ENCODE assay signal across 8 cellular contexts in genomic region chr1:40709802-40710278, GRCh38. TPM values are rescaled to one million over a fixed set of nuclear protein-coding genes. Genes with fewer than 3 reads are reported as not detected.
DNase-seq lines count a peak whose midpoint lies in the region; ATAC-seq and TF ChIP-seq lines count a peak whose summit lies in the region.

No MANE protein-coding gene starts in this region.

- peak overlapping the region; percentile 92 for H3K27ac Mint-ChIP-seq in central memory CD8-positive, alpha-beta T cell (ENCODE audit: low read depth)

- H3K4me3 ChIP-seq in heart right ventricle = peak overlapping the region; percentile 19 to 67 (median 62)
- peak overlapping the region; percentile 72 for H3K4me3 ChIP-seq in mucosa of stomach (ENCODE audit: low read length)
- H3K4me3 ChIP-seq in vagina = peak overlapping the region; percentile 48 to 53

- H3K4me1 Mint-ChIP-seq in central memory CD8-positive, alpha-beta T cell = peaks cover 51% of the 10 kb centered on the region

- WGBS in heart right ventricle, 2 donors = 2 to 7% methylated on average over 3 of the region's 3 CpGs

- no peaks in the 10 kb centered on the region for H3K9me3 ChIP-seq in heart right ventricle
- H3K9me3 ChIP-seq in mucosa of stomach (ENCODE audit: control insufficient read depth, low read length) = no peaks in the 10 kb centered on the region
- H3K9me3 ChIP-seq in vagina = no peaks in the 10 kb centered on the region

- peak overlapping the region; percentile 72 for H3K9ac ChIP-seq in mucosa of stomach (ENCODE audit: low read length)

- peaks cover 0 to 74% (median 65%) of the 10 kb centered on the region in 9 donors for H3K4me1 ChIP-seq in heart right ventricle
- peaks cover 31% of the 10 kb centered on the region for H3K4me1 ChIP-seq in mucosa of stomach (ENCODE audit: control insufficient read depth, insufficient read depth, low read length)
- peaks cover 73% of the 10 kb centered on the region for H3K4me1 ChIP-seq in vagina

- no peak for TF ChIP-seq POLR2A in vagina (IDR thresholded peaks at IDR 0.05)

- DNase-seq in heart right ventricle = no peak
- DNase-seq in Right ventricle myocardium inferior (ENCODE audit: missing footprints) = no peak
- DNase-seq in central memory CD8-positive, alpha-beta T cell (ENCODE audit: low spot score in 2 of 2) = no peak
- no peak for DNase-seq in vagina (ENCODE audit: extremely low spot score in 2 of 2)
- DNase-seq in kidney glomerular epithelial cell (lab: John Stamatoyannopoulos, UW) = no peak

- H3K36me3 Mint-ChIP-seq in central memory CD8-positive, alpha-beta T cell (ENCODE audit: insufficient read depth) = peaks cover 18% of the 10 kb centered on the region

- peaks cover 0 to 16% (median 0%) of the 10 kb centered on the region in 9 donors for H3K36me3 ChIP-seq in heart right ventricle
- H3K36me3 ChIP-seq in mucosa of stomach (ENCODE audit: control insufficient read depth, insufficient read depth, low read length) = no peaks in the 10 kb centered on the region
- H3K36me3 ChIP-seq in vagina = no peaks in the 10 kb centered on the region

- peak overlapping the region; percentile 96 for H3K4me3 Mint-ChIP-seq in central memory CD8-positive, alpha-beta T cell

- H3K27ac ChIP-seq in heart right ventricle (peak overlapping the region; percentile 79 to 91 (median 88)), vagina (peak overlapping the region; percentile 64)

- H3K27me3 Mint-ChIP-seq in central memory CD8-positive, alpha-beta T cell = no peaks in the 10 kb centered on the region

- H3K27me3 ChIP-seq in heart right ventricle = no peaks in the 10 kb centered on the region
- no peaks in the 10 kb centered on the region for H3K27me3 ChIP-seq in mucosa of stomach (ENCODE audit: control insufficient read depth, insufficient read depth, low read length)
- H3K27me3 ChIP-seq in vagina = no peaks in the 10 kb centered on the region

- intact Hi-C loops in heart right ventricle (cut with DNase I) = loop anchor here in 2 of 10 donors (1.0 to 5.0 kb wide), 2 partner anchors 18 to 47 kb away; no protein-coding TSS in a partner anchor
- intact Hi-C loops in Right ventricle myocardium inferior (cut with DNase I) = loop anchor here (2.0 kb wide), 2 partner anchors 17 to 59 kb away; no protein-coding TSS in a partner anchor
- intact Hi-C loops in vagina (cut with DNase I) = no loop called here

- no peak for TF ChIP-seq CTCF in heart right ventricle (IDR thresholded peaks at IDR 0.05)
- TF ChIP-seq CTCF in vagina (IDR thresholded peaks at IDR 0.05) = no peak

- no peaks in the 10 kb centered on the region for H3K9me3 Mint-ChIP-seq in central memory CD8-positive, alpha-beta T cell

- ATAC-seq in heart right ventricle = no peak
- ATAC-seq in Right ventricle myocardium inferior = no peak
- no peak for ATAC-seq in central memory CD8-positive, alpha-beta T cell (replicated peaks; ENCODE audit: extremely low read depth, poor library complexity, severe bottlenecking)
- ATAC-seq in GM21515 (IDR thresholded peaks at IDR 0.05; ENCODE audit: unreplicated experiment) = no peak
- ATAC-seq in GM21528 (IDR thresholded peaks at IDR 0.05; ENCODE audit: low FRiP score, unreplicated experiment) = no peak

RNA-seq across cellular contexts. Expression of gene NFYC, which starts 18.3 kb away (rescaled TPM):
- total RNA-seq in heart right ventricle (10 to 100 TPM; 56.1 to 84.7 (median 73.1) TPM), Right ventricle myocardium inferior (62.3 TPM), vagina (61.6 TPM)
- polyA plus RNA-seq in heart right ventricle = 10 to 100 TPM; 49.9 to 55.8 TPM

RNA-seq across cellular contexts. Expression of gene RIMS3, which starts 44.4 kb away (rescaled TPM):
- total RNA-seq in heart right ventricle = 1 to 10 TPM in 3 of 10 donors, under 1 TPM in 7; 0.34 to 2.0 (median 0.79) TPM
- polyA plus RNA-seq in heart right ventricle = under 1 TPM; 0.14 to 0.22 TPM
- 1.6 TPM for total RNA-seq in Right ventricle myocardium inferior
- 4.7 TPM for total RNA-seq in vagina
